9 cellular contexts compared by ENCODE assay signal in genomic region chr7:1193593-1194424, GRCh38. TPM values are rescaled to one million over a fixed set of nuclear protein-coding genes. Genes with fewer than 3 reads are reported as not detected.
DNase-seq lines count a peak whose midpoint lies in the region; ATAC-seq, FAIRE-seq and TF ChIP-seq lines count a peak whose summit lies in the region.
"Had no signal": no experiment of that assay in that cellular context is flagged by ENCODE, and none has a peak within 500 bp of the region (broad histone marks: within the 10 kb centered on the region; RNA-seq: fewer than 3 reads in every experiment).

No MANE protein-coding gene starts in this region.

- no peaks in the 10 kb centered on the region for H3K79me2 ChIP-seq in OCI-LY3 (ENCODE audit: low read length)
- H3K79me2 ChIP-seq in astrocyte (ENCODE audit: insufficient read depth, low read length) = no peaks in the 10 kb centered on the region

- FAIRE-seq in astrocyte (lab: Jason Lieb, UNC) = no peak

- TF ChIP-seq CTCF in GM10248 (IDR thresholded peaks at IDR 0.05; ENCODE audit: control extremely low read depth, extremely low read depth, low read depth, missing control alignments) = peak; percentile 24
- TF ChIP-seq CTCF in OCI-LY3 (IDR thresholded peaks at IDR 0.05; ENCODE audit: low read depth, low read length) = 0 out of 2 replicates have a peak, but pooled peaks have one; percentile 6
- TF ChIP-seq CTCF in astrocyte (IDR thresholded peaks at IDR 0.05; ENCODE audit: insufficient read depth, low read depth, low read length) = peak; percentile 16
- no peak for TF ChIP-seq CTCF in ovary (IDR thresholded peaks at IDR 0.05)

- H3K4me1 ChIP-seq in OCI-LY3 (ENCODE audit: low read length) = no peaks in the 10 kb centered on the region
- peaks cover 12% of the 10 kb centered on the region for H3K4me1 ChIP-seq in astrocyte (ENCODE audit: insufficient read depth, low read length)
- H3K4me1 ChIP-seq in ovary (ENCODE audit: insufficient read depth) = no peaks in the 10 kb centered on the region

- no peak overlapping the region for H3K4me3 Mint-ChIP-seq in astrocyte (ENCODE audit: unreplicated experiment)
- H3K4me3 Mint-ChIP-seq in stimulated activated naive B cell treated with anti-CD40 and anti-IgM and Interleukin-4, amounts not matched to agents 10 μg/mL and 1 μg/mL and 100 μg/mL, for 72 hours = no peak overlapping the region
- H3K4me3 Mint-ChIP-seq in stimulated activated memory B cell treated with anti-CD40 and anti-IgM and Interleukin-4, amounts not matched to agents 10 μg/mL and 1 μg/mL and 100 μg/mL, for 72 hours = no peak overlapping the region
- H3K4me3 Mint-ChIP-seq: dendritic cell treated with granulocyte-macrophage colony-stimulating factor and Interleukin-4, amounts not matched to agents 40 ng/mL and 50 ng/mL, for 4 days had no signal

- no peak overlapping the region for H3K27ac ChIP-seq in OCI-LY3 (ENCODE audit: low read length)
- H3K27ac ChIP-seq in astrocyte (ENCODE audit: low read depth, low read length) = no peak overlapping the region
- H3K27ac ChIP-seq in ovary = no peak overlapping the region

- peak; percentile 39 to 42 for ATAC-seq in stimulated activated naive B cell treated with anti-CD40 and anti-IgM and Interleukin-4, amounts not matched to agents 10 μg/mL and 1 μg/mL and 100 μg/mL, for 72 hours (replicated peaks)
- ATAC-seq in stimulated activated memory B cell treated with anti-CD40 and anti-IgM and Interleukin-4, amounts not matched to agents 10 μg/mL and 1 μg/mL and 100 μg/mL, for 72 hours = no peak

- H3K36me3 Mint-ChIP-seq in astrocyte (ENCODE audit: low read depth, unreplicated experiment) = peaks cover 2% of the 10 kb centered on the region
- H3K36me3 Mint-ChIP-seq in stimulated activated naive B cell treated with anti-CD40 and anti-IgM and Interleukin-4, amounts not matched to agents 10 μg/mL and 1 μg/mL and 100 μg/mL, for 72 hours = peaks cover 0 to under 1% of the 10 kb centered on the region in 2 donors
- H3K36me3 Mint-ChIP-seq in stimulated activated memory B cell treated with anti-CD40 and anti-IgM and Interleukin-4, amounts not matched to agents 10 μg/mL and 1 μg/mL and 100 μg/mL, for 72 hours = no peaks in the 10 kb centered on the region

- CTCF ChIA-PET in GM10248 (lab: Yijun Ruan, JAX) = interaction anchor here (1.0 to 2.4 kb wide), 8 partner anchors 8 to 239 kb away, joined by 3 to 11 read pairs (median 6); no protein-coding TSS in a partner anchor

- intact Hi-C loops in ovary (cut with DNase I) = no loop called here

- TF ChIP-seq POLR2A in ovary (IDR thresholded peaks at IDR 0.05) = no peak

- DNase-seq in AG08396 (ENCODE audit: low spot score) = peak; percentile 72
- DNase-seq in GM10248 (ENCODE audit: extremely low spot score) = no peak
- DNase-seq in astrocyte (ENCODE audit: low read depth) = no peak
- DNase-seq in iPS-NIHi7 (ENCODE audit: extremely low spot score) = peak; percentile 71
- no peak for DNase-seq in stimulated activated naive B cell treated with anti-CD40 and anti-IgM and Interleukin-4, amounts not matched to agents 10 μg/mL and 1 μg/mL and 100 μg/mL, for 72 hours
- DNase-seq in ovary = no peak

- H3K4me2 ChIP-seq in OCI-LY3 (ENCODE audit: low read length) (no peak overlapping the region), astrocyte (ENCODE audit: low read length) (no peak overlapping the region)

- H3K4me1 Mint-ChIP-seq in astrocyte (ENCODE audit: low read depth, unreplicated experiment) = peaks cover 3% of the 10 kb centered on the region
- peaks cover 2 to 5% of the 10 kb centered on the region in 2 donors for H3K4me1 Mint-ChIP-seq in stimulated activated naive B cell treated with anti-CD40 and anti-IgM and Interleukin-4, amounts not matched to agents 10 μg/mL and 1 μg/mL and 100 μg/mL, for 72 hours
- H3K4me1 Mint-ChIP-seq in stimulated activated memory B cell treated with anti-CD40 and anti-IgM and Interleukin-4, amounts not matched to agents 10 μg/mL and 1 μg/mL and 100 μg/mL, for 72 hours = peaks cover 8% of the 10 kb centered on the region

- no peaks in the 10 kb centered on the region for H3K36me3 ChIP-seq in OCI-LY3 (replicated peaks; ENCODE audit: low read depth, low read length)
- H3K36me3 ChIP-seq in astrocyte (ENCODE audit: insufficient read depth, low read length) = no peaks in the 10 kb centered on the region
- no peaks in the 10 kb centered on the region for H3K36me3 ChIP-seq in ovary

- H3K4me3 ChIP-seq in OCI-LY3 (ENCODE audit: low read length) (no peak overlapping the region), astrocyte (ENCODE audit: insufficient read depth, low read depth, low read length) (no peak overlapping the region), ovary (no peak overlapping the region)

- TF ChIP-seq EP300 in ovary (IDR thresholded peaks at IDR 0.05) = no peak

- H3K9ac ChIP-seq in OCI-LY3 (ENCODE audit: low read length) (no peak overlapping the region), astrocyte (ENCODE audit: low read length) (no peak overlapping the region)

- H3K27ac Mint-ChIP-seq in astrocyte (ENCODE audit: unreplicated experiment) = no peak overlapping the region
- H3K27ac Mint-ChIP-seq in stimulated activated naive B cell treated with anti-CD40 and anti-IgM and Interleukin-4, amounts not matched to agents 10 μg/mL and 1 μg/mL and 100 μg/mL, for 72 hours = no peak overlapping the region
- no peak overlapping the region for H3K27ac Mint-ChIP-seq in stimulated activated memory B cell treated with anti-CD40 and anti-IgM and Interleukin-4, amounts not matched to agents 10 μg/mL and 1 μg/mL and 100 μg/mL, for 72 hours
- H3K27ac Mint-ChIP-seq: dendritic cell treated with granulocyte-macrophage colony-stimulating factor and Interleukin-4, amounts not matched to agents 40 ng/mL and 50 ng/mL, for 4 days had no signal

- POLR2A ChIA-PET in GM10248 (lab: Yijun Ruan, JAX) = no interaction called here

- H3K27me3 ChIP-seq in OCI-LY3 (ENCODE audit: low read depth, low read length) (no peaks in the 10 kb centered on the region), astrocyte (ENCODE audit: insufficient read depth, low read length) (peaks cover 10% of the 10 kb centered on the region), ovary (no peaks in the 10 kb centered on the region)

- no peak overlapping the region for H2AFZ ChIP-seq in OCI-LY3 (ENCODE audit: low read depth, low read length)
- H2AFZ ChIP-seq in astrocyte (ENCODE audit: low read depth, low read length) = no peak overlapping the region

- H3K9me3 Mint-ChIP-seq in astrocyte (ENCODE audit: unreplicated experiment) = peaks cover 5% of the 10 kb centered on the region
- peaks cover 5 to 6% of the 10 kb centered on the region in 2 donors for H3K9me3 Mint-ChIP-seq in stimulated activated naive B cell treated with anti-CD40 and anti-IgM and Interleukin-4, amounts not matched to agents 10 μg/mL and 1 μg/mL and 100 μg/mL, for 72 hours
- H3K9me3 Mint-ChIP-seq in stimulated activated memory B cell treated with anti-CD40 and anti-IgM and Interleukin-4, amounts not matched to agents 10 μg/mL and 1 μg/mL and 100 μg/mL, for 72 hours = peaks cover 9% of the 10 kb centered on the region

- 20 to 33% (median 24%) methylated on average over 32 to 36 of the region's 36 CpGs for WGBS in ovary, 3 donors

- H3K9me3 ChIP-seq in OCI-LY3 (ENCODE audit: insufficient read depth, low read length) = no peaks in the 10 kb centered on the region
- H3K9me3 ChIP-seq in astrocyte (ENCODE audit: insufficient read depth, low read depth, low read length) = no peaks in the 10 kb centered on the region
- no peaks in the 10 kb centered on the region for H3K9me3 ChIP-seq in ovary

- H4K20me1 ChIP-seq in OCI-LY3 (ENCODE audit: insufficient read depth, low read length) (no peaks in the 10 kb centered on the region), astrocyte (ENCODE audit: insufficient read depth, low read length) (no peaks in the 10 kb centered on the region)

- H3K27me3 Mint-ChIP-seq in astrocyte (ENCODE audit: low read depth, unreplicated experiment) = peaks cover 35% of the 10 kb centered on the region
- peaks cover 22 to 38% of the 10 kb centered on the region in 2 donors for H3K27me3 Mint-ChIP-seq in stimulated activated naive B cell treated with anti-CD40 and anti-IgM and Interleukin-4, amounts not matched to agents 10 μg/mL and 1 μg/mL and 100 μg/mL, for 72 hours
- peaks cover 55% of the 10 kb centered on the region for H3K27me3 Mint-ChIP-seq in stimulated activated memory B cell treated with anti-CD40 and anti-IgM and Interleukin-4, amounts not matched to agents 10 μg/mL and 1 μg/mL and 100 μg/mL, for 72 hours

RNA-seq across cellular contexts. Expression of gene ZFAND2A, which starts 33.8 kb away (rescaled TPM):
- 40.1 and 45.5 TPM in 2 replicates for total RNA-seq in astrocyte
- 10 to 100 TPM in 6 of 7 donors, 1 to 10 TPM in 1; 8.1 to 24.9 (median 16.9) TPM for total RNA-seq in ovary
- 10 to 100 TPM; 26.9 to 34.9 TPM for polyA plus RNA-seq in ovary

RNA-seq across cellular contexts. Expression of gene UNCX, which starts 38.9 kb away (rescaled TPM):
- total RNA-seq in astrocyte = not detected in 2 replicates
- not detected for total RNA-seq in ovary
- not detected for polyA plus RNA-seq in ovary

Comparison
In these comparisons a context has a peak if more than half of its experiments do, and no peak if none do; other contexts are left out.
1. DNase-seq: peak in AG08396 (single experiment) and iPS-NIHi7 (single experiment); none in GM10248 (single experiment), astrocyte (single experiment), stimulated activated naive B cell treated with anti-CD40 and anti-IgM and Interleukin-4, amounts not matched to agents 10 μg/mL and 1 μg/mL and 100 μg/mL, for 72 hours (single experiment) and ovary (0 of 5).
2. CTCF ChIP-seq: peak in GM10248 (single experiment), OCI-LY3 (single experiment) and astrocyte (single experiment); none in ovary (0 of 3).